In the genomic region with DNA sequence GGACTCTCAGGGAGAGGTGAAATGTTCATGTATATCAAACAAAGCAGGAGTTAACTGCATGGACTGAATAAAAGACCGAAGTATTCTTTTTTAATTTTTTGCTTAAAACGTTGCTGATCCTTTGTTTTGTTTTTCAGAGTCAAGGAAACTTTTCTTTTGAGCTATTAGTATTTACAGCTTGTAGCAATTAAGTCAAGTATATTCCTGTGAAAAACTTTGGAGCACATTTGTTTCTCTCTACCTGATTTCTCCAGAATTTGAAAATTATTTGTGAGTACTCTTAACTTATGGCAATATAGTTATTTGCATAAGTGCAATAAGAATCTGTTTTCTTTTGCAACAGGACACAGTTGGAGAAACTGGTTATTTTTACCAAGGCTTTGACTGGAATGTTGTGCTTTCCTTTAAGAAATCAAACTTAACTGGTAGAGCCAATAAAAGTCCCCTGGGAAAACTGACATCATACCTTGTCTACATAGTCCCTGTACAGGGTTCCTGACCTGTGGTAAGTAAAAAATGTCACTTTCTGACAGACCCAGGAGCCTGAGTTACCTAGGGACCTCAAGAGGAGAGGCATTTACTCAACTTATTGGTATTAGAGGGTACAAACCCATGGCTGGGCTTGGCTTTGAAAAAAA, we compare ENCODE assay signal across 6 cellular contexts. TPM values are rescaled to one million over a fixed set of nuclear protein-coding genes. Genes with fewer than 3 reads are reported as not detected.
"Had no signal": no experiment of that assay in that cellular context is flagged by ENCODE, and none has a peak within 500 bp of the region (broad histone marks: within the 10 kb centered on the region; RNA-seq: fewer than 3 reads in every experiment).

No MANE protein-coding gene starts in this region.

RNA-seq across cellular contexts. Expression of a gene that starts 22.3 kb away (rescaled TPM):
- total RNA-seq: activated CD4-positive, alpha-beta memory T cell treated with anti-CD3 and anti-CD28 coated beads, Interleukin-2, amount 10 ng/mL, durations not matched to agents 7 days and 5 days; activated CD8-positive, alpha-beta memory T cell treated with anti-CD3 and anti-CD28 coated beads, Interleukin-2, amount 10 ng/mL, durations not matched to agents 7 days and 5 days; bronchial epithelial cell; PC-9; T-helper 1 cell treated with Interleukin-12 subunit alpha and Interleukin-12 subunit beta and Interleukin-4 antibody, amounts not matched to agents 30 ng/mL and 1 ng/mL, for 36 hours; T-helper 2 cell treated with Interferon-gamma antibody and Interleukin-4, amounts not matched to agents 100 ng/mL and 5 ng/mL, for 36 hours had no signal
